In the genomic region with DNA sequence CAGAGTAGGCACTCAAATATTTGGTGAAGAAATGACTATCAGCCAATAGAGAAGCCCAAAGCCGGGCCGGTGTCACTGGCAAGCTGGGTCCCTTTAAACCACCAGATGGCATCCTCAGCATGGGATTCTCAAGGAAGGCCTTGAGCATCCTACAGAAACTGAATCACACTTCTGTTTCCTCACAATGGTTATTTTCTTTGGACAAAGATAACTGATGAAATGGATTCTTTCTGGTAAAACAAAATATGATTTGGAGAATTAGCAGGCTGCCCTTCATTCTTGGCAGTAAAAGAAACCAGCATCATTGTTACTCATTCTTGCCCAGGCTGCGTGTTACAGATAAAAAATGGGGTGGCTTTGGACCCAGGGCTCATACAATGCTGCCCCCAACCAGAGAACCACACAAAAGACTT, we compare ENCODE assay signal across 1 cellular context.
TF ChIP-seq lines count a peak whose summit lies in the region.

No MANE protein-coding gene starts in this region.

TF ChIP-seq in GM12891, 5 proteins besides CTCF, POLR2A, EP300 and RAD21 (continued from another document):
- TF ChIP-seq SPI1 (IDR thresholded peaks at IDR 0.05; ENCODE audit: low read depth, low read length), result no peak
